Comparison of ENCODE assay signal across 28 cellular contexts in the genomic region with DNA sequence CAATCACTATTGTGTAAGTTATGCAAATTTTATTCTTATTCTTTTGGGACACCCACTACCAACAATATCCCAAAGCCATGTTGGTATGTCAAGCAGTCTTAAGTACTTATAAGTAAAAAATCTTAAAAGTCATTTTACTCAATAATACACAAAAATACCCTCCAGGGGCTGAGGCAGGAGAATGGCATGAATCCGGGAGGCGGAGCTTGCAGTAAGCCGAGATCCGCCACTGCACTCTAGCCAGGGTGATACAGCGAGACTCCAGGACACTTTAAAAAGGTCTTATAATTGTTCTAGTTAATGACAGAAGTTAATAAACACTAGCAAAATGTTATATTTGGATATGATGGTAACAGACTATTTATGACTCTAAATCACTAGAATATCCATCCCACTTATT. TPM values are rescaled to one million over a fixed set of nuclear protein-coding genes. Genes with fewer than 3 reads are reported as not detected.
DNase-seq lines count a peak whose midpoint lies in the region; ATAC-seq, FAIRE-seq and TF ChIP-seq lines count a peak whose summit lies in the region.
"Had no signal": no experiment of that assay in that cellular context is flagged by ENCODE, and none has a peak within 500 bp of the region (broad histone marks: within the 10 kb centered on the region; RNA-seq: fewer than 3 reads in every experiment).

No MANE protein-coding gene starts in this region.

- TF ChIP-seq CTCF in left lung (IDR thresholded peaks at IDR 0.05): no peak
- TF ChIP-seq CTCF in endodermal cell (conservative IDR thresholded peaks at IDR 0.05): no peak
- no peak for TF ChIP-seq CTCF in tibial artery (IDR thresholded peaks at IDR 0.05)

- H3K9me3 ChIP-seq in SK-N-MC (ENCODE audit: low read depth, low read length) (peaks cover 3% of the 10 kb centered on the region; the same call in 1 of the 2 replicates), left lung (no peaks in the 10 kb centered on the region), endodermal cell (ENCODE audit: control insufficient read depth, low read length) (peaks cover 14% of the 10 kb centered on the region), tibial artery (no peaks in the 10 kb centered on the region)
- H3K9me3 ChIP-seq: BE2C had no signal

- TF ChIP-seq POLR2A in H54 (IDR thresholded peaks at IDR 0.05; ENCODE audit: low read depth, low read length): no peak

- H3K4me3 ChIP-seq in SK-N-MC: peak overlapping the region; percentile 41
- H3K4me3 ChIP-seq in left lung: no peak overlapping the region
- H3K4me3 ChIP-seq in endodermal cell (ENCODE audit: low read length): no peak overlapping the region
- no peak overlapping the region for H3K4me3 ChIP-seq in tibial artery

- peaks cover 19% of the 10 kb centered on the region for H3K36me3 Mint-ChIP-seq in endodermal cell (ENCODE audit: low read depth)

- H3K36me3 ChIP-seq in SK-N-MC (ENCODE audit: insufficient read depth, low read length) (peaks cover 25% of the 10 kb centered on the region), left lung (peaks cover 0 to 7% of the 10 kb centered on the region in 2 donors), endodermal cell (ENCODE audit: control insufficient read depth, insufficient read depth, low read length) (peaks cover 29% of the 10 kb centered on the region), tibial artery (peaks cover 0 to 15% (median 0%) of the 10 kb centered on the region in 3 donors)

- 80 to 95% methylated on average over 2 to 5 of the region's 5 CpGs for WGBS in endodermal cell (ENCODE audit: insufficient coverage in 1 of 2, insufficient read length in 1 of 2), 2 experiments

- no peak overlapping the region for H3K4me3 Mint-ChIP-seq in endodermal cell
- H3K4me3 Mint-ChIP-seq: CD14-positive monocyte; CD8-positive, alpha-beta memory T cell; IgD-negative memory B cell had no signal

- H3K9ac ChIP-seq in SK-N-MC (ENCODE audit: insufficient read length) (no peak overlapping the region), endodermal cell (ENCODE audit: extremely low read depth, low read length, poor library complexity, severe bottlenecking) (no peak overlapping the region)

- peak; percentile 57 for ATAC-seq in left lung
- ATAC-seq: HCT116 had no signal

- no peak for FAIRE-seq in H54 (lab: Jason Lieb, UNC)
- FAIRE-seq: H1 had no signal

- no peaks in the 10 kb centered on the region for H3K27me3 Mint-ChIP-seq in endodermal cell (ENCODE audit: insufficient read depth)
- H3K27me3 Mint-ChIP-seq: CD8-positive, alpha-beta memory T cell; IgD-negative memory B cell had no signal

- H3K9me3 Mint-ChIP-seq in endodermal cell: peaks cover 7% of the 10 kb centered on the region
- H3K9me3 Mint-ChIP-seq: CD8-positive, alpha-beta memory T cell; IgD-negative memory B cell had no signal

- H3K4me1 ChIP-seq in left lung (peaks cover 0 to 7% of the 10 kb centered on the region in 2 donors), endodermal cell (ENCODE audit: control insufficient read depth, insufficient read depth, low read length) (no peaks in the 10 kb centered on the region), tibial artery (no peaks in the 10 kb centered on the region)
- H3K4me1 ChIP-seq: BE2C had no signal

- intact Hi-C loops in left lung (cut with DNase I): no loop called here
- intact Hi-C loops in tibial artery (cut with DNase I; ENCODE audit: low total_unique reads): no loop called here

- H3K27ac Mint-ChIP-seq in endodermal cell: no peak overlapping the region
- H3K27ac Mint-ChIP-seq: IgD-negative memory B cell had no signal

- H3K27me3 ChIP-seq in left lung: no peaks in the 10 kb centered on the region
- H3K27me3 ChIP-seq in endodermal cell (ENCODE audit: control insufficient read depth, insufficient read depth, low read length, poor library complexity, severe bottlenecking): no peaks in the 10 kb centered on the region
- H3K27me3 ChIP-seq in tibial artery: no peaks in the 10 kb centered on the region
- H3K27me3 ChIP-seq: BE2C had no signal

- no peaks in the 10 kb centered on the region for H3K4me1 Mint-ChIP-seq in endodermal cell

- DNase-seq in NCI-H510A treated with DMSO at 0.1 percent for 48 hours (lab: John Stamatoyannopoulos, UW): peak; percentile 29
- no peak for DNase-seq in NCI-H510A (lab: John Stamatoyannopoulos, UW)
- DNase-seq in SK-N-MC (ENCODE audit: low read depth, low spot score): no peak
- no peak for DNase-seq in left lung
- DNase-seq in endodermal cell: no peak
- no peak for DNase-seq in NCI-H446 treated with DMSO at 0.1 percent for 48 hours (lab: John Stamatoyannopoulos, UW)
- no peak for DNase-seq in H54 (ENCODE audit: insufficient read length, low spot score)
- no peak for DNase-seq in tibial artery
- DNase-seq: 8988T; ACHN; BE2C; Calu3; CD8-positive, alpha-beta memory T cell; DMS79 treated with DMSO at 0.1 percent for 48 hours; NCI-H1048; NCI-H1417; NCI-H1694; NCI-H345; NCI-H526; NCI-H82; NK-92 treated with Interleukin-12 subunit alpha and Interleukin-12 subunit beta, amount 100 ng/mL, for 24 hours; SHP77 treated with DMSO at 0.1 percent for 48 hours had no signal

- peak overlapping the region; percentile 82 for H3K27ac ChIP-seq in SK-N-MC
- H3K27ac ChIP-seq in left lung: no peak overlapping the region
- H3K27ac ChIP-seq in endodermal cell (ENCODE audit: low read depth, low read length): no peak overlapping the region
- H3K27ac ChIP-seq in tibial artery: no peak overlapping the region
- H3K27ac ChIP-seq: HL-60, RWPE1 had no signal

RNA-seq across cellular contexts. Expression of a gene that starts 16.8 kb away (rescaled TPM):
- total RNA-seq in left lung (10 to 100 TPM; 68.0 to 76.8 TPM), endodermal cell (10 to 100 TPM; 91.6 to 92.7 TPM)
- polyA plus RNA-seq in endodermal cell (2013, experiment 1 of 2): 66.8 TPM
- polyA plus RNA-seq in endodermal cell (2013, experiment 2 of 2): 56.7 TPM
